ENCODE assay signal across 19 cellular contexts in genomic region chr6:88864347-88865057, GRCh38.
DNase-seq lines count a peak whose midpoint lies in the region; ATAC-seq, FAIRE-seq and TF ChIP-seq lines count a peak whose summit lies in the region.
"Had no signal": no experiment of that assay in that cellular context is flagged by ENCODE, and none has a peak within 500 bp of the region (broad histone marks: within the 10 kb centered on the region; RNA-seq: fewer than 3 reads in every experiment).

No MANE protein-coding gene starts in this region.

- no peaks in the 10 kb centered on the region for H3K27me3 Mint-ChIP-seq in CD4-positive, CD25-positive, alpha-beta regulatory T cell
- H3K27me3 Mint-ChIP-seq in activated T-helper 2 cell treated with anti-CD3 and anti-CD28 coated beads, Interferon-gamma antibody, Interleukin-2, Interleukin-4, amounts not matched to agents 10 μg/mL and 5 μg/mL and 100 μg/mL, durations not matched to agents 14 hours and 24 hours and 36 hours (ENCODE audit: low read depth), result no peaks in the 10 kb centered on the region
- H3K27me3 Mint-ChIP-seq: B cell; CD4-positive, alpha-beta memory T cell had no signal

- DNase-seq in activated CD4-positive, CD25-positive, alpha-beta regulatory T cell treated with anti-CD3 and anti-CD28 coated beads, Interleukin-2, amount 50 U/mL, for 72 hours, result no peak
- DNase-seq in CD4-positive, CD25-positive, alpha-beta regulatory T cell, result no peak
- DNase-seq in GM12891 (ENCODE audit: insufficient read length, low spot score) (no peak), Ammon's horn (ENCODE audit: low spot score) (no peak)
- no peak for DNase-seq in activated T-helper 2 cell treated with anti-CD3 and anti-CD28 coated beads, Interferon-gamma antibody, Interleukin-2, Interleukin-4, amounts not matched to agents 10 μg/mL and 5 μg/mL and 100 μg/mL, durations not matched to agents 14 hours and 24 hours and 36 hours (ENCODE audit: low spot score)
- DNase-seq: ACHN, EL, H7, MG63, NCI-H1092 treated with DMSO at 0.1 percent for 48 hours, NCI-H187, NCI-H2227 treated with DMSO at 0.1 percent for 48 hours, NCI-H524 treated with DMSO at 0.1 percent for 48 hours, PC-9 had no signal

- peaks cover 16 to 32% (median 24%) of the 10 kb centered on the region in 4 donors for H3K4me1 Mint-ChIP-seq in CD4-positive, CD25-positive, alpha-beta regulatory T cell
- H3K4me1 Mint-ChIP-seq in activated T-helper 2 cell treated with anti-CD3 and anti-CD28 coated beads, Interferon-gamma antibody, Interleukin-2, Interleukin-4, amounts not matched to agents 10 μg/mL and 5 μg/mL and 100 μg/mL, durations not matched to agents 14 hours and 24 hours and 36 hours (ENCODE audit: low read depth), result peaks cover 24% of the 10 kb centered on the region

- no peak for TF ChIP-seq POLR2A in GM12891 (IDR thresholded peaks at IDR 0.05; ENCODE audit: low read depth, low read length)

- no peaks in the 10 kb centered on the region for H3K9me3 ChIP-seq in CD4-positive, CD25-positive, alpha-beta regulatory T cell (ENCODE audit: control insufficient read depth in 2 of 2, low read length in 2 of 2)
- H3K9me3 ChIP-seq: MG63 had no signal

- H3K27ac Mint-ChIP-seq in CD4-positive, CD25-positive, alpha-beta regulatory T cell, result peak overlapping the region in 2 of 3 donors; percentile 3 to 30
- H3K27ac Mint-ChIP-seq in activated T-helper 2 cell treated with anti-CD3 and anti-CD28 coated beads, Interferon-gamma antibody, Interleukin-2, Interleukin-4, amounts not matched to agents 10 μg/mL and 5 μg/mL and 100 μg/mL, durations not matched to agents 14 hours and 24 hours and 36 hours, result no peak overlapping the region
- H3K27ac Mint-ChIP-seq: B cell had no signal

- intact Hi-C loops in activated T-helper 2 cell treated with anti-CD3 and anti-CD28 coated beads, Interferon-gamma antibody, Interleukin-2, Interleukin-4, amounts not matched to agents 10 μg/mL and 5 μg/mL and 100 μg/mL, durations not matched to agents 14 hours and 24 hours and 36 hours (cut with micrococcal nuclease), result loop anchor here (5.0 kb wide), 1 partner anchor 957 kb away; no protein-coding TSS in a partner anchor

- peaks cover 0 to 2% (median 0%) of the 10 kb centered on the region in 7 donors for H3K9me3 Mint-ChIP-seq in CD4-positive, CD25-positive, alpha-beta regulatory T cell
- H3K9me3 Mint-ChIP-seq in activated T-helper 2 cell treated with anti-CD3 and anti-CD28 coated beads, Interferon-gamma antibody, Interleukin-2, Interleukin-4, amounts not matched to agents 10 μg/mL and 5 μg/mL and 100 μg/mL, durations not matched to agents 14 hours and 24 hours and 36 hours, result no peaks in the 10 kb centered on the region
- H3K9me3 Mint-ChIP-seq: CD4-positive, alpha-beta memory T cell had no signal

- peak; percentile 52 for FAIRE-seq in GM12891 (lab: Jason Lieb, UNC)

- peaks cover 14% of the 10 kb centered on the region for H3K36me3 Mint-ChIP-seq in CD4-positive, CD25-positive, alpha-beta regulatory T cell
- peaks cover 31% of the 10 kb centered on the region for H3K36me3 Mint-ChIP-seq in activated T-helper 2 cell treated with anti-CD3 and anti-CD28 coated beads, Interferon-gamma antibody, Interleukin-2, Interleukin-4, amounts not matched to agents 10 μg/mL and 5 μg/mL and 100 μg/mL, durations not matched to agents 14 hours and 24 hours and 36 hours (ENCODE audit: low read depth)

- no peak overlapping the region for H3K27ac ChIP-seq in CD4-positive, CD25-positive, alpha-beta regulatory T cell (ENCODE audit: insufficient read depth, low read length, poor library complexity, severe bottlenecking)
- H3K27ac ChIP-seq: KMS-11, PC-9 had no signal

- H3K4me1 ChIP-seq in CD4-positive, CD25-positive, alpha-beta regulatory T cell (ENCODE audit: control insufficient read depth, insufficient read depth, low read length, poor library complexity, severe bottlenecking), result peaks cover 7% of the 10 kb centered on the region

- no peaks in the 10 kb centered on the region for H3K27me3 ChIP-seq in CD4-positive, CD25-positive, alpha-beta regulatory T cell (ENCODE audit: control insufficient read depth, insufficient read depth, low read length)
- H3K27me3 ChIP-seq: MG63 had no signal

- H3K4me3 Mint-ChIP-seq in CD4-positive, CD25-positive, alpha-beta regulatory T cell, result peak overlapping the region in 1 of 4 donors; percentile 4
- peak overlapping the region; percentile 11 for H3K4me3 Mint-ChIP-seq in activated T-helper 2 cell treated with anti-CD3 and anti-CD28 coated beads, Interferon-gamma antibody, Interleukin-2, Interleukin-4, amounts not matched to agents 10 μg/mL and 5 μg/mL and 100 μg/mL, durations not matched to agents 14 hours and 24 hours and 36 hours (ENCODE audit: low read depth)
- H3K4me3 Mint-ChIP-seq: B cell had no signal

- ATAC-seq in activated CD4-positive, CD25-positive, alpha-beta regulatory T cell treated with anti-CD3 and anti-CD28 coated beads, Interleukin-2, amount 50 U/mL, for 24 hours, result peak; percentile 31 to 42
- ATAC-seq in CD4-positive, CD25-positive, alpha-beta regulatory T cell (ENCODE audit: low read depth in 2 of 2), result no peak
- no peak for ATAC-seq in HG02623 (IDR thresholded peaks at IDR 0.05; ENCODE audit: unreplicated experiment)

- no peak overlapping the region for H3K4me3 ChIP-seq in CD4-positive, CD25-positive, alpha-beta regulatory T cell (ENCODE audit: low read depth, low read length)
- H3K4me3 ChIP-seq: MG63, PC-9 had no signal

- H3K36me3 ChIP-seq in CD4-positive, CD25-positive, alpha-beta regulatory T cell (ENCODE audit: control insufficient read depth, insufficient read depth, low read length), result peaks cover 5% of the 10 kb centered on the region
- H3K36me3 ChIP-seq: MG63 had no signal

TF ChIP-seq in GM12891, 5 proteins besides CTCF, POLR2A, EP300 and RAD21:
- TF ChIP-seq POLR2AphosphoS5 (IDR thresholded peaks at IDR 0.05; ENCODE audit: low read depth, low read length) (no peak), TAF1 (IDR thresholded peaks at IDR 0.05; ENCODE audit: low read depth, low read length) (no peak), PAX5 (IDR thresholded peaks at IDR 0.05; ENCODE audit: insufficient read depth, low read length, severe bottlenecking) (no peak), SPI1 (IDR thresholded peaks at IDR 0.05; ENCODE audit: low read depth, low read length) (no peak), POU2F2 (IDR thresholded peaks at IDR 0.05; ENCODE audit: low read depth, low read length) (no peak)

Comparison
In these comparisons a context has a peak if more than half of its experiments do, and no peak if none do; other contexts are left out.
1. ATAC-seq: peak in activated CD4-positive, CD25-positive, alpha-beta regulatory T cell treated with anti-CD3 and anti-CD28 coated beads, Interleukin-2, amount 50 U/mL, for 24 hours (2 of 2); none in CD4-positive, CD25-positive, alpha-beta regulatory T cell (0 of 2) and HG02623 (single experiment).